In the genomic region with DNA sequence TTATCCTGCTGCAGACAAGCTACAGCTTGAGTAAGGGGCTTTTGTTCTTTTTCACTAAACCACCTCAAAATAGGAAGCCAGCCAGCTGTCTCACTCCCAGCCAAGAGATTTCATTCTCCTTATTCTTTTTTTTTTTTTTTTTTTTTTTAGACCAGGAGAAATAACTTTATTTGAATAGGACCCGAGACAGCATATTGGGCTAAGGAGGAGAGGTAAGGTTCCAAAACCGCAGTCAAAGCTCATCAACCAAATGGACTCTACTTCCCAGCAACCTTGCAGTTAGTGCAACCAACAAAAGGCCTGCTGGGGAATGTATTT, we compare ENCODE assay signal across 8 cellular contexts. TPM values are rescaled to one million over a fixed set of nuclear protein-coding genes. Genes with fewer than 3 reads are reported as not detected.
DNase-seq lines count a peak whose midpoint lies in the region; ATAC-seq, FAIRE-seq and TF ChIP-seq lines count a peak whose summit lies in the region.
"Not testable (repeated sequence)": the region's sequence is repeated elsewhere in the genome, so short reads cannot be mapped to it uniquely, and the experiment has no call there.

No MANE protein-coding gene starts in this region.

- H3K27me3 Mint-ChIP-seq in CD4-positive, alpha-beta memory T cell; activated CD8-positive, alpha-beta memory T cell treated with anti-CD3 and anti-CD28 coated beads, Interleukin-2, amount 10 ng/mL, durations not matched to agents 7 days and 5 days; astrocyte (ENCODE audit: low read depth, unreplicated experiment); immature natural killer cell (ENCODE audit: low read depth in 3 of 3); neural crest cell (ENCODE audit: low read depth); stimulated activated naive CD8-positive, alpha-beta T cell treated with anti-CD3 and anti-CD28 coated beads, Interleukin-15, amount 100 ng/mL, for 72 hours: not testable (repeated sequence)

- not testable (repeated sequence) for H3K36me3 ChIP-seq in CD4-positive, alpha-beta memory T cell (ENCODE audit: insufficient read depth, low read length); SK-N-MC (ENCODE audit: insufficient read depth, low read length); astrocyte (ENCODE audit: insufficient read depth, low read length)

- CTCF ChIA-PET in CD4-positive, alpha-beta memory T cell (lab: Charles Lee; ENCODE audit: partially characterized antibody) = interaction anchor here (0.7 to 10.3 kb wide), 7 partner anchors 9 to 27 kb away, joined by 3 to 151 read pairs (median 5); a partner anchor contains a TSS
- CTCF ChIA-PET in activated CD8-positive, alpha-beta memory T cell treated with anti-CD3 and anti-CD28 coated beads, Interleukin-2, amount 10 ng/mL, durations not matched to agents 7 days and 5 days (lab: Charles Lee) = interaction anchor here (0.6 to 5.6 kb wide), 4 partner anchors 9 to 614 kb away, joined by 3 to 68 read pairs (median 4); a partner anchor contains a TSS

- H3K27me3 ChIP-seq in CD4-positive, alpha-beta memory T cell (ENCODE audit: insufficient read depth, low read length); astrocyte (ENCODE audit: insufficient read depth, low read length): not testable (repeated sequence)

- TF ChIP-seq CTCF in astrocyte (IDR thresholded peaks at IDR 0.05; ENCODE audit: insufficient read depth, low read depth, low read length); neural crest cell (conservative IDR thresholded peaks at IDR 0.05): not testable (repeated sequence)

- H3K9me3 ChIP-seq in CD4-positive, alpha-beta memory T cell (ENCODE audit: control insufficient read depth in 1 of 2, low read length in 2 of 2); SK-N-MC (ENCODE audit: low read depth, low read length); astrocyte (ENCODE audit: insufficient read depth, low read depth, low read length): not testable (repeated sequence)

- peak overlapping the region; percentile 77 for H3K27ac ChIP-seq in CD4-positive, alpha-beta memory T cell (ENCODE audit: low read depth, low read length)
- H3K27ac ChIP-seq in SK-N-MC = peak overlapping the region; percentile 94
- H3K27ac ChIP-seq in astrocyte (ENCODE audit: low read depth, low read length) = not testable (repeated sequence)

- peak overlapping the region; percentile 30 to 36 for H3K4me3 ChIP-seq in CD4-positive, alpha-beta memory T cell (ENCODE audit: low read length in 2 of 2)
- H3K4me3 ChIP-seq in Jurkat, Clone E6-1 (ENCODE audit: low read length) = peak overlapping the region; percentile 44
- peak overlapping the region; percentile 65 for H3K4me3 ChIP-seq in SK-N-MC
- H3K4me3 ChIP-seq in astrocyte (ENCODE audit: insufficient read depth, low read depth, low read length) = not testable (repeated sequence)

- POLR2A ChIA-PET in CD4-positive, alpha-beta memory T cell (lab: Charles Lee; ENCODE audit: partially characterized antibody) = interaction anchor here (1.1 to 6.4 kb wide), 7 partner anchors 9 to 54 kb away, joined by 3 to 154 read pairs (median 8); a partner anchor contains a TSS

- not testable (repeated sequence) for H3K79me2 ChIP-seq in astrocyte (ENCODE audit: insufficient read depth, low read length)

- intact Hi-C loops in CD4-positive, alpha-beta memory T cell (cut with micrococcal nuclease) = loop anchor here (5.0 kb wide), 1 partner anchor 35 kb away; no protein-coding TSS in a partner anchor

- H3K4me2 ChIP-seq in astrocyte (ENCODE audit: low read length) = not testable (repeated sequence)

- peaks cover 9 to 12% of the 10 kb centered on the region in 2 donors for H3K36me3 Mint-ChIP-seq in CD4-positive, alpha-beta memory T cell
- H3K36me3 Mint-ChIP-seq in activated CD8-positive, alpha-beta memory T cell treated with anti-CD3 and anti-CD28 coated beads, Interleukin-2, amount 10 ng/mL, durations not matched to agents 7 days and 5 days = peaks cover 23% of the 10 kb centered on the region
- not testable (repeated sequence) for H3K36me3 Mint-ChIP-seq in astrocyte (ENCODE audit: low read depth, unreplicated experiment); neural crest cell (ENCODE audit: low read depth)
- peaks cover 7 to 26% (median 17%) of the 10 kb centered on the region in 3 donors for H3K36me3 Mint-ChIP-seq in immature natural killer cell

- H3K9me3 Mint-ChIP-seq in CD4-positive, alpha-beta memory T cell = peaks cover 0 to 23% (median 16%) of the 10 kb centered on the region in 8 donors
- not testable (repeated sequence) for H3K9me3 Mint-ChIP-seq in activated CD8-positive, alpha-beta memory T cell treated with anti-CD3 and anti-CD28 coated beads, Interleukin-2, amount 10 ng/mL, durations not matched to agents 7 days and 5 days (ENCODE audit: low read depth); astrocyte (ENCODE audit: unreplicated experiment); neural crest cell
- peaks cover 10 to 18% (median 15%) of the 10 kb centered on the region in 6 donors for H3K9me3 Mint-ChIP-seq in immature natural killer cell
- H3K9me3 Mint-ChIP-seq in stimulated activated naive CD8-positive, alpha-beta T cell treated with anti-CD3 and anti-CD28 coated beads, Interleukin-15, amount 100 ng/mL, for 72 hours = peaks cover 15 to 17% of the 10 kb centered on the region in 2 donors

- peak overlapping the region; percentile 71 to 87 (median 82) for H3K4me3 Mint-ChIP-seq in CD4-positive, alpha-beta memory T cell
- peak overlapping the region; percentile 53 for H3K4me3 Mint-ChIP-seq in activated CD8-positive, alpha-beta memory T cell treated with anti-CD3 and anti-CD28 coated beads, Interleukin-2, amount 10 ng/mL, durations not matched to agents 7 days and 5 days
- H3K4me3 Mint-ChIP-seq in astrocyte (ENCODE audit: unreplicated experiment); neural crest cell: not testable (repeated sequence)
- peak overlapping the region; percentile 75 to 89 (median 84) for H3K4me3 Mint-ChIP-seq in immature natural killer cell
- H3K4me3 Mint-ChIP-seq in stimulated activated naive CD8-positive, alpha-beta T cell treated with anti-CD3 and anti-CD28 coated beads, Interleukin-15, amount 100 ng/mL, for 72 hours = peak overlapping the region; percentile 78 to 82

- H4K20me1 ChIP-seq in astrocyte (ENCODE audit: insufficient read depth, low read length) = not testable (repeated sequence)

- FAIRE-seq in astrocyte (lab: Jason Lieb, UNC) = not testable (repeated sequence)

- not testable (repeated sequence) for ATAC-seq in activated CD8-positive, alpha-beta memory T cell treated with anti-CD3 and anti-CD28 coated beads, Interleukin-2, amount 10 ng/mL, durations not matched to agents 7 days and 5 days; stimulated activated naive CD8-positive, alpha-beta T cell treated with anti-CD3 and anti-CD28 coated beads, Interleukin-15, amount 100 ng/mL, for 72 hours

- H3K9ac ChIP-seq in SK-N-MC (ENCODE audit: insufficient read length) = peak overlapping the region; percentile 54
- not testable (repeated sequence) for H3K9ac ChIP-seq in astrocyte (ENCODE audit: low read length)

- peaks cover 75% of the 10 kb centered on the region for H3K4me1 ChIP-seq in CD4-positive, alpha-beta memory T cell (ENCODE audit: insufficient read depth, low read length)
- not testable (repeated sequence) for H3K4me1 ChIP-seq in astrocyte (ENCODE audit: insufficient read depth, low read length)

- DNase-seq in CD4-positive, alpha-beta memory T cell; Jurkat, Clone E6-1 (ENCODE audit: low read depth, low spot score); SK-N-MC (ENCODE audit: low read depth, low spot score); astrocyte (ENCODE audit: low read depth); immature natural killer cell; neural crest cell (ENCODE audit: low read depth, low spot score); stimulated activated naive CD8-positive, alpha-beta T cell treated with anti-CD3 and anti-CD28 coated beads, Interleukin-15, amount 100 ng/mL, for 72 hours: not testable (repeated sequence)
- peak; percentile 3 for DNase-seq in activated CD8-positive, alpha-beta memory T cell treated with anti-CD3 and anti-CD28 coated beads, Interleukin-2, amount 10 ng/mL, durations not matched to agents 7 days and 5 days

- peak overlapping the region; percentile 84 to 97 (median 92) for H3K27ac Mint-ChIP-seq in CD4-positive, alpha-beta memory T cell
- H3K27ac Mint-ChIP-seq in activated CD8-positive, alpha-beta memory T cell treated with anti-CD3 and anti-CD28 coated beads, Interleukin-2, amount 10 ng/mL, durations not matched to agents 7 days and 5 days = peak overlapping the region; percentile 87
- H3K27ac Mint-ChIP-seq in astrocyte (ENCODE audit: unreplicated experiment) (peak overlapping the region; percentile 34), immature natural killer cell (peak overlapping the region; percentile 92 to 97 (median 96)), neural crest cell (ENCODE audit: unreplicated experiment) (peak overlapping the region; percentile 14)
- peak overlapping the region in 1 of 2 donors; percentile 79 for H3K27ac Mint-ChIP-seq in stimulated activated naive CD8-positive, alpha-beta T cell treated with anti-CD3 and anti-CD28 coated beads, Interleukin-15, amount 100 ng/mL, for 72 hours

- not testable (repeated sequence) for H2AFZ ChIP-seq in astrocyte (ENCODE audit: low read depth, low read length)

- peaks cover 44 to 86% (median 65%) of the 10 kb centered on the region in 4 donors for H3K4me1 Mint-ChIP-seq in CD4-positive, alpha-beta memory T cell
- H3K4me1 Mint-ChIP-seq in activated CD8-positive, alpha-beta memory T cell treated with anti-CD3 and anti-CD28 coated beads, Interleukin-2, amount 10 ng/mL, durations not matched to agents 7 days and 5 days = peaks cover 49% of the 10 kb centered on the region
- H3K4me1 Mint-ChIP-seq in astrocyte (ENCODE audit: low read depth, unreplicated experiment) (peaks cover 25% of the 10 kb centered on the region), immature natural killer cell (peaks cover 77 to 79% of the 10 kb centered on the region in 2 donors), neural crest cell (peaks cover 17% of the 10 kb centered on the region)
- peaks cover 90% of the 10 kb centered on the region for H3K4me1 Mint-ChIP-seq in stimulated activated naive CD8-positive, alpha-beta T cell treated with anti-CD3 and anti-CD28 coated beads, Interleukin-15, amount 100 ng/mL, for 72 hours

RNA-seq across cellular contexts. Expression of a gene that starts 8.0 kb away (rescaled TPM):
- total RNA-seq in CD4-positive, alpha-beta memory T cell = 10 to 100 TPM; 74.4 to 79.4 TPM
- polyA plus RNA-seq in CD4-positive, alpha-beta memory T cell = under 1 TPM; 0.10 to 0.65 TPM
- 1.9 TPM for polyA plus RNA-seq in Jurkat, Clone E6-1 (2012; ENCODE audit: insufficient read depth, insufficient read length)
- 1 to 10 TPM in 1 of 2 experiments, under 1 TPM in 1; 0.93 to 3.2 TPM for total RNA-seq in activated CD8-positive, alpha-beta memory T cell treated with anti-CD3 and anti-CD28 coated beads, Interleukin-2, amount 10 ng/mL, durations not matched to agents 7 days and 5 days
- 0.54 and 1.4 TPM in 2 replicates for total RNA-seq in astrocyte
- polyA plus RNA-seq in immature natural killer cell = under 1 TPM in 2 of 3 donors, not detected in 1; 0.36 to 0.92 TPM
- 1.0 and 1.6 TPM in 2 replicates for total RNA-seq in neural crest cell

RNA-seq across cellular contexts. Expression of a gene that starts 28.5 kb away (rescaled TPM):
- total RNA-seq in CD4-positive, alpha-beta memory T cell = 10 to 100 TPM; 53.1 to 56.3 TPM
- 100 to 1,000 TPM in 1 of 2 donors, 10 to 100 TPM in 1; 96.4 to 135 TPM for polyA plus RNA-seq in CD4-positive, alpha-beta memory T cell
- 154 TPM for polyA plus RNA-seq in Jurkat, Clone E6-1 (2012; ENCODE audit: insufficient read depth, insufficient read length)
- 100 to 1,000 TPM in 1 of 2 experiments, 10 to 100 TPM in 1; 94.5 to 141 TPM for total RNA-seq in activated CD8-positive, alpha-beta memory T cell treated with anti-CD3 and anti-CD28 coated beads, Interleukin-2, amount 10 ng/mL, durations not matched to agents 7 days and 5 days
- total RNA-seq in astrocyte (121 and 127 TPM in 2 replicates), neural crest cell (114 and 118 TPM in 2 replicates)
- polyA plus RNA-seq in immature natural killer cell = 100 to 1,000 TPM; 113 to 133 (median 127) TPM

RNA-seq across cellular contexts. Expression of a gene that starts 54.4 kb away (rescaled TPM):
- 10 to 100 TPM; 17.5 to 18.4 TPM for total RNA-seq in CD4-positive, alpha-beta memory T cell
- 1 to 10 TPM; 2.9 TPM for polyA plus RNA-seq in CD4-positive, alpha-beta memory T cell
- polyA plus RNA-seq in Jurkat, Clone E6-1 (2012; ENCODE audit: insufficient read depth, insufficient read length) = 2.2 TPM
- total RNA-seq in activated CD8-positive, alpha-beta memory T cell treated with anti-CD3 and anti-CD28 coated beads, Interleukin-2, amount 10 ng/mL, durations not matched to agents 7 days and 5 days = 1 to 10 TPM; 5.0 to 6.5 TPM
- total RNA-seq in astrocyte (2.0 and 3.0 TPM in 2 replicates), neural crest cell (5.3 and 6.5 TPM in 2 replicates)
- polyA plus RNA-seq in immature natural killer cell = 1 to 10 TPM in 2 of 3 donors, not detected in 1; 2.4 to 2.5 TPM

Comparison
In these comparisons a context has a peak if more than half of its experiments do, and no peak if none do; other contexts are left out.
1. RNA of a gene that starts 8.0 kb away (total RNA-seq): 74.4 to 79.4 TPM in CD4-positive, alpha-beta memory T cell; 0.93 to 3.2 TPM in activated CD8-positive, alpha-beta memory T cell treated with anti-CD3 and anti-CD28 coated beads, Interleukin-2, amount 10 ng/mL, durations not matched to agents 7 days and 5 days, 1.0 to 1.6 TPM in neural crest cell and 0.54 to 1.4 TPM in astrocyte; every median in the first group is over 10 times any median in the second.